In the genomic region with DNA sequence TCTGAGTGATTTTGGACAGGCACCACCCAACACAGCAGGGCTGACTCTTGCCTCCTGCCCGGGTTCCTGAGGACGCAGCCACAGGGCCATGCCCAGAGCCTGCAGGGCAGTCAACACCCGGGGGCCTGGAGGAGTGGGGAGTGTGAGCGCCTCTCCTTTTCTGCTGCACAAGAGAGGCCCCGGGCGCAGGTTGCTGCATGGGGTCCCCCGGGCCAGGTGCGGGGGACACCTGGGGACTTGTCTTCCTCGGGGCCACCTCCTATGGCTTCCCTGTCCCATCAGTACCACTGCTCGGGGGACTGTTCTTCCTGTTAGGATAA, we compare ENCODE assay signal across 6 cellular contexts.
"Had no signal": no experiment of that assay in that cellular context is flagged by ENCODE, and none has a peak within 500 bp of the region (broad histone marks: within the 10 kb centered on the region; RNA-seq: fewer than 3 reads in every experiment).

No MANE protein-coding gene starts in this region.

- H3K27ac Mint-ChIP-seq: IgD-negative memory B cell had no signal

- ATAC-seq: K562 had no signal

- H3K4me3 Mint-ChIP-seq: IgD-negative memory B cell had no signal

- FAIRE-seq: HTR-8/SVneo, K562 had no signal

- H3K9me3 Mint-ChIP-seq: IgD-negative memory B cell had no signal

- H3K36me3 Mint-ChIP-seq: IgD-negative memory B cell had no signal

- DNase-seq: IMR-90, KBM-7 had no signal

- H3K4me1 Mint-ChIP-seq: IgD-negative memory B cell had no signal

- H3K27ac ChIP-seq: HL-60 had no signal

- H3K4me3 ChIP-seq: K562 had no signal
